ENCODE assay signal across 8 cellular contexts in the genomic region with DNA sequence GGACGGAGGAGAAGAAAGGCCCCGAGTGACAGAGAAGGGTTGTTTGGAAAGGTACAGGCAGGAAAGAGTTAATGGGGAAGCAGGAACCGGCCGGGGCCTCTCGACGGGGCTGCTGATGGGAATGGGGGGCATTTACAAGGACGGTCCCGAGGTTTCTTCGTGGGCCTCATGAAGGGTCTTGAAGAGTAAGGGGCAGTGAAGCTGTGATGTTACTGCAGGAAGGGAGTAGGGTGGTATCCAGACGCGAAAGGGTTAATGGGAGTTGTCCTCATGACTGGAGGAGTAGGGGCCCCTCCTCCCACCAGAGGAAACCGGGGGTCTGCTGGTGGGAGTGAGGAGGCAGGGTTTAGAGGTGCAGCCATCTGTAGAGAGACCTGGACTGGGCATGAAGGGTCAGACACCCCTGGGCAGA. TPM values are rescaled to one million over a fixed set of nuclear protein-coding genes. Genes with fewer than 3 reads are reported as not detected.
DNase-seq lines count a peak whose midpoint lies in the region; ATAC-seq, FAIRE-seq and TF ChIP-seq lines count a peak whose summit lies in the region.

No MANE protein-coding gene starts in this region.

- intact Hi-C loops in kidney (cut with DNase I) = loop anchor here (10.0 kb wide), 1 partner anchor 199 kb away; no protein-coding TSS in a partner anchor

- H3K36me3 ChIP-seq in kidney (ENCODE audit: control insufficient read depth in 1 of 2, insufficient read depth in 2 of 2, low read length in 2 of 2) = peaks cover 2 to 29% of the 10 kb centered on the region in 2 donors

- TF ChIP-seq CTCF in kidney (IDR thresholded peaks at IDR 0.05; ENCODE audit: borderline replicate concordance, extremely low read depth, insufficient read depth) = no peak

- peaks cover 34 to 37% of the 10 kb centered on the region in 2 donors for H3K4me1 ChIP-seq in kidney (ENCODE audit: control insufficient read depth in 1 of 2, insufficient read depth in 1 of 2, low read depth in 1 of 2, low read length in 2 of 2)

- FAIRE-seq in kidney (lab: Jason Lieb, UNC) = no peak

- DNase-seq in NCI-H1417 (lab: John Stamatoyannopoulos, UW) (peak in 2 of 3 experiments; percentile 26 to 45), NCI-H1417 treated with DMSO at 0.1 percent for 48 hours (lab: John Stamatoyannopoulos, UW) (no peak), amniotic epithelial cell (ENCODE audit: low read depth) (peak; percentile 29), kidney (no peak), superior temporal gyrus (ENCODE audit: extremely low spot score) (peak; percentile 29), hippocampal formation (lab: John Stamatoyannopoulos, UW) (no peak), NCI-H446 treated with DMSO at 0.1 percent for 48 hours (lab: John Stamatoyannopoulos, UW) (no peak)

- no peak for ATAC-seq in HG03378 (IDR thresholded peaks at IDR 0.05; ENCODE audit: unreplicated experiment)

- H3K27ac ChIP-seq in kidney (ENCODE audit: low read depth in 2 of 2, low read length in 2 of 2) = peak overlapping the region; percentile 85 to 90

- no peaks in the 10 kb centered on the region for H3K9me3 ChIP-seq in kidney (ENCODE audit: control insufficient read depth in 1 of 2, low read length in 2 of 2)

- peak overlapping the region; percentile 95 to 96 for H3K4me3 ChIP-seq in kidney (ENCODE audit: low read length in 2 of 2)

- peak overlapping the region; percentile 86 to 94 for H3K9ac ChIP-seq in kidney (ENCODE audit: low read length in 2 of 2)

RNA-seq across cellular contexts. Expression of a gene that starts 0.5 kb away (rescaled TPM):
- total RNA-seq in kidney = 41.9 TPM
- polyA plus RNA-seq in kidney (ENCODE audit: insufficient read depth, low read depth, low replicate concordance) = 121 TPM

RNA-seq across cellular contexts. Expression of a gene that starts 34.3 kb away (rescaled TPM):
- 5.0 TPM for total RNA-seq in kidney
- polyA plus RNA-seq in kidney (ENCODE audit: insufficient read depth, low read depth, low replicate concordance) = 3.7 TPM

RNA-seq across cellular contexts. Expression of a gene that starts 39.7 kb away (rescaled TPM):
- 367 TPM for total RNA-seq in kidney
- 117 TPM for polyA plus RNA-seq in kidney (ENCODE audit: insufficient read depth, low read depth, low replicate concordance)

RNA-seq across cellular contexts. Expression of a gene that starts 54.8 kb away (rescaled TPM):
- 64.4 TPM for total RNA-seq in kidney
- polyA plus RNA-seq in kidney (ENCODE audit: insufficient read depth, low read depth, low replicate concordance) = 17.1 TPM

Comparison
In these comparisons a context has a peak if more than half of its experiments do, and no peak if none do; other contexts are left out.
1. DNase-seq: peak in NCI-H1417 (2 of 3), amniotic epithelial cell (single experiment) and superior temporal gyrus (single experiment); none in NCI-H1417 treated with DMSO at 0.1 percent for 48 hours (single experiment), kidney (single experiment), hippocampal formation (0 of 2) and NCI-H446 treated with DMSO at 0.1 percent for 48 hours (single experiment).